In the genomic region with DNA sequence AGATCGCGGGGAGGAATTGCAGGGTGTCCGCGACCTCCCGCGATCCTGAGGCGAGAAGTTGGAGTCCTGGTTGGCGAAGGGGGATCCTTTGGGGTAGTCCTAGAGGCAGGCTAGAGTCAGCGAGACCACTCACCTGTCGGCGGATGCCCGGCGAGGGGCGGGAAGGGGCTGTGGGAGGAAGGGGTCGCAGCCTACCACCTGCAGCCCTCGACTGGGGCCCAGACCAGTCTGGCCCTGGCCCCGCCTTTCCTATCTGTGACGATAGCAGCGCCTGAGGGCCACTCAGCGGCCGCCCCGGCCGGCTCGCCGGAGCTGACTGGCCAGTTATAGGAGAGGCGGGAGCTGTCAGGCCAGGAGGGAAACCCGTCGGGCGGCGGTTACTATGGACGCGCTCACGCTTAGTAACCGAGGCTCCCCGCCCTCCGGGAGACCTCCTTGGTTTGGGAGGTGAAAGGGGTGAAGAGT, we compare ENCODE assay signal across 9 cellular contexts. TPM values are rescaled to one million over a fixed set of nuclear protein-coding genes. Genes with fewer than 3 reads are reported as not detected.
A peak's percentile ranks its signal among the peaks of the same experiment; 100 is the strongest.
DNase-seq lines count a peak whose midpoint lies in the region; ATAC-seq, FAIRE-seq and TF ChIP-seq lines count a peak whose summit lies in the region.
"Had no signal": no experiment of that assay in that cellular context is flagged by ENCODE, and none has a peak within 500 bp of the region (broad histone marks: within the 10 kb centered on the region; RNA-seq: fewer than 3 reads in every experiment).

Gene TEKT3, minus strand, starts transcription at position 213 of the 465 bp plus-strand sequence. CDS start 10,012 bp downstream, outside the sequence.

- H3K9ac ChIP-seq in iPS-15b (ENCODE audit: low read depth, low read length), result peak within 1 kb of the TSS; percentile 66

- FAIRE-seq in GM12892 (lab: Jason Lieb, UNC), result no peak

- H3K27me3 ChIP-seq in iPS-15b (ENCODE audit: control insufficient read depth, insufficient read depth, low read length), result peaks cover 24% of the 10 kb centered on the region

- H3K4me3 ChIP-seq in iPS-15b (ENCODE audit: low read depth, low read length), result peak within 1 kb of the TSS; percentile 76
- H3K4me3 ChIP-seq: PC-9 had no signal

- H3K36me3 ChIP-seq in iPS-15b (ENCODE audit: control insufficient read depth, insufficient read depth, low read length), result no peaks in the 10 kb centered on the region

- DNase-seq in ELF-1 (ENCODE audit: low read depth, low spot score) (peak; percentile 98), NCI-H2196 (lab: John Stamatoyannopoulos, UW; ENCODE audit: unreplicated experiment) (peak; percentile 56), caudate nucleus (lab: John Stamatoyannopoulos, UW) (peak in 59 of 61 donors; percentile 7 to 84 (median 61)), retina (peak; percentile 92), UCSD-AML1 (lab: John Stamatoyannopoulos, UW; ENCODE audit: unreplicated experiment) (no peak), GM12892 (ENCODE audit: insufficient read length) (no peak)

- TF ChIP-seq POLR2A in GM12892 (IDR thresholded peaks at IDR 0.05; ENCODE audit: low read depth, low read length), result no peak

- H3K4me1 ChIP-seq in iPS-15b (ENCODE audit: control insufficient read depth, insufficient read depth, low read length), result no peaks in the 10 kb centered on the region

- H3K27ac ChIP-seq in caudate nucleus (ENCODE audit: low read depth, low read length), result peak within 1 kb of the TSS; percentile 40
- H3K27ac ChIP-seq: PC-9 had no signal

- no peak for ATAC-seq in HG03097 (IDR thresholded peaks at IDR 0.05; ENCODE audit: low FRiP score, unreplicated experiment)

- no peaks in the 10 kb centered on the region for H3K9me3 ChIP-seq in iPS-15b (ENCODE audit: control insufficient read depth, insufficient read depth, low read length)

RNA-seq across cellular contexts. Expression of gene TEKT3, which starts in this region (rescaled TPM):
- polyA plus RNA-seq in GM12892 (2012; ENCODE audit: missing spikeins), result not detected

Comparison
In these comparisons a context has a peak if more than half of its experiments do, and no peak if none do; other contexts are left out.
1. DNase-seq: peak in ELF-1 (single experiment), NCI-H2196 (single experiment), caudate nucleus (59 of 61) and retina (single experiment); none in UCSD-AML1 (single experiment) and GM12892 (single experiment).